Comparison of ENCODE assay signal across 8 cellular contexts in genomic region chr7:91880413-91881241, GRCh38. TPM values are rescaled to one million over a fixed set of nuclear protein-coding genes. Genes with fewer than 3 reads are reported as not detected.
DNase-seq lines count a peak whose midpoint lies in the region; FAIRE-seq and TF ChIP-seq lines count a peak whose summit lies in the region.

TSS of gene MTERF1 (minus strand) at chr7:91880702. CDS start at chr7:91880083, 619 bp downstream.

- no peaks in the 10 kb centered on the region; a peak in 1 of 7 replicates for H3K27me3 ChIP-seq in H1 (replicated peaks in 1 of 4; ENCODE audit: control insufficient read depth in 3 of 4, extremely low read depth in 1 of 4, insufficient read depth in 3 of 4, low read length in 3 of 4)

- CTCF ChIA-PET in activated CD8-positive, alpha-beta memory T cell treated with anti-CD3 and anti-CD28 coated beads for 36 hours (lab: Charles Lee) = interaction anchor here (1.0 to 2.3 kb wide), 6 partner anchors 9 to 74 kb away, joined by 3 to 11 read pairs (median 4); partner anchors contain the start of gene AKAP9
- CTCF ChIA-PET in H1 (lab: Charles Lee; ENCODE audit: partially characterized antibody) = interaction anchor here (0.5 to 2.0 kb wide), 30 partner anchors 10 to 1794 kb away, joined by 3 to 13 read pairs (median 4); partner anchors contain the start of genes AKAP9, ANKIB1 and KRIT1

- H3K79me1 ChIP-seq in H1 (ENCODE audit: low read depth, low read length) = 0 out of 2 replicates have a peak, but pooled peaks cover 3% of the 10 kb centered on the region

- H4K8ac ChIP-seq in H1 (ENCODE audit: extremely low read depth, insufficient read depth, low read length) = peak within 1 kb of the TSS; percentile 90; the same call in 1 of the 2 replicates

- no peak within 1 kb of the TSS; the same call in 1 of the 2 replicates for H2BK5ac ChIP-seq in H1 (ENCODE audit: low read depth, low read length)

- no peak for FAIRE-seq in H1 (lab: Jason Lieb, UNC)

- H4K91ac ChIP-seq in H1 (replicated peaks; ENCODE audit: insufficient read length, low read length) = peak within 1 kb of the TSS; percentile 45

- peak within 1 kb of the TSS; percentile 97 for H2AFZ ChIP-seq in H1 (ENCODE audit: low read length)

- 15% methylated on average over 43 of the region's 43 CpGs; no CpG with 5 or more reads in 1 of the 2 experiments for WGBS in H1 (ENCODE audit: extremely low coverage in 1 of 2, insufficient coverage in 1 of 2, insufficient read length in 1 of 2, insufficient replicate concordance in 2 of 2, low coverage in 1 of 2, low lambda C conversion rate in 2 of 2, missing lambda C conversion rate in 1 of 2), 2 experiments

- H3K9ac ChIP-seq in H1 (replicated peaks in 1 of 4; ENCODE audit: extremely low read depth in 1 of 4, low read depth in 3 of 4, low read length in 3 of 4) = peak within 1 kb of the TSS; percentile 77 to 84 (median 78)

- no peaks in the 10 kb centered on the region for H3K36me3 ChIP-seq in H1 (ENCODE audit: control insufficient read depth in 2 of 4, insufficient read depth in 4 of 4, low read length in 3 of 4)

- H3K14ac ChIP-seq in H1 (ENCODE audit: insufficient read length) = no peak within 1 kb of the TSS

- H4K5ac ChIP-seq in H1 (ENCODE audit: insufficient read length, low read depth, low read length) = peak within 1 kb of the TSS; percentile 30

- DNase-seq in COLO829 (ENCODE audit: low spot score) (peak; percentile 81), GM20000 (ENCODE audit: low spot score) (peak; percentile 91), HT-29 (ENCODE audit: low spot score) (peak; percentile 96), H1 (ENCODE audit: low read depth in 1 of 2, low spot score in 2 of 2) (peak; percentile 86 to 95), mesenteric fat pad (ENCODE audit: low spot score) (peak; percentile 96)
- peak; percentile 93 for DNase-seq in NK-92 treated with Interleukin-12 subunit alpha and Interleukin-12 subunit beta, amount 100 ng/mL, for 24 hours (lab: John Stamatoyannopoulos, UW)
- peak; percentile 95 for DNase-seq in stimulated activated CD8-positive, alpha-beta memory T cell treated with anti-CD3 and anti-CD28 coated beads, Interleukin-15, amount 100 ng/mL, for 24 hours (ENCODE audit: low read depth)

- no peak within 1 kb of the TSS for H2BK15ac ChIP-seq in H1 (ENCODE audit: low read length)

- H3K18ac ChIP-seq in H1 (ENCODE audit: extremely low read depth, low read length) = peak within 1 kb of the TSS; percentile 65

- peak; percentile 63 to 91 for TF ChIP-seq POLR2A in H1 (IDR thresholded peaks at IDR 0.05; ENCODE audit: control extremely low read depth in 1 of 2, low read depth in 2 of 2, low read length in 2 of 2)

- H2AK5ac ChIP-seq in H1 (ENCODE audit: low read depth, low read length) = no peak within 1 kb of the TSS

- POLR2A ChIA-PET in activated CD8-positive, alpha-beta memory T cell treated with anti-CD3 and anti-CD28 coated beads for 36 hours (lab: Charles Lee) = interaction anchor here (2.0 kb wide), 1 partner anchor 60 kb away, joined by 11 read pairs; the partner anchor contains the start of gene AKAP9
- POLR2A ChIA-PET in H1 (lab: Charles Lee; ENCODE audit: partially characterized antibody) = interaction anchor here (0.8 to 1.7 kb wide), 7 partner anchors 10 to 62 kb away, joined by 3 to 5 read pairs (median 4); partner anchors contain the start of gene AKAP9

- peak within 1 kb of the TSS; percentile 27 for H3K4ac ChIP-seq in H1 (replicated peaks; ENCODE audit: insufficient read length, low read depth, low read length)

- peak within 1 kb of the TSS; percentile 12 for H2BK120ac ChIP-seq in H1 (replicated peaks; ENCODE audit: low read depth, low read length)

- peak; percentile 82 to 91 for TF ChIP-seq RAD21 in H1 (IDR thresholded peaks at IDR 0.05 in 1 of 2, conservative IDR thresholded peaks at IDR 0.05 in 1 of 2; ENCODE audit: low read depth in 2 of 2, low read length in 2 of 2)

- H2BK12ac ChIP-seq in H1 (ENCODE audit: low read depth, low read length) = no peak within 1 kb of the TSS

- H3K79me2 ChIP-seq in H1 (ENCODE audit: control insufficient read depth in 1 of 2, insufficient read depth in 2 of 2, low read length in 2 of 2) = peaks cover 0 to 19% of the 10 kb centered on the region in 2 experiments; a peak in 3 of 4 replicates

- TF ChIP-seq CTCF in GM20000 (IDR thresholded peaks at IDR 0.05; ENCODE audit: extremely low read depth, missing control alignments) (peak; percentile 98), H1 (IDR thresholded peaks at IDR 0.05; ENCODE audit: control extremely low read depth in 1 of 3, insufficient read depth in 1 of 3, low read depth in 1 of 3, low read length in 3 of 3) (peak; percentile 92 to 99 (median 94))

- no peak within 1 kb of the TSS for H3K23ac ChIP-seq in H1 (ENCODE audit: insufficient read length)

- peak within 1 kb of the TSS; percentile 76 to 95 (median 90) for H3K4me3 ChIP-seq in H1 (ENCODE audit: extremely low read depth in 1 of 4, insufficient read depth in 2 of 4, low read depth in 3 of 4, low read length in 4 of 4)

- H3K9me3 ChIP-seq in H1 (ENCODE audit: insufficient read depth in 2 of 2, low read depth in 1 of 2, low read length in 1 of 2) = 0 out of 4 replicates have a peak, but pooled peaks cover 0 to under 1% of the 10 kb centered on the region in 2 experiments

- no peaks in the 10 kb centered on the region for H4K20me1 ChIP-seq in H1 (replicated peaks in 1 of 2; ENCODE audit: control insufficient read depth in 1 of 2, insufficient read depth in 2 of 2, low read length in 2 of 2)

- TF ChIP-seq EP300 in H1 (IDR thresholded peaks at IDR 0.05; ENCODE audit: borderline replicate concordance in 1 of 2, low read depth in 2 of 2, low read length in 2 of 2) = 0 out of 3 replicates have a peak, but pooled peaks of 1 of the 2 experiments have one; percentile 51

- H3K56ac ChIP-seq in H1 (replicated peaks; ENCODE audit: insufficient read length, low read depth, low read length) = peak within 1 kb of the TSS; percentile 0

- peak within 1 kb of the TSS; percentile 46 to 90 for H3K4me2 ChIP-seq in H1 (ENCODE audit: insufficient read depth in 1 of 2, low read depth in 2 of 2, low read length in 2 of 2)

- no peak within 1 kb of the TSS for H2BK20ac ChIP-seq in H1 (ENCODE audit: low read length)

- no peak within 1 kb of the TSS for H3K27ac ChIP-seq in H1 (ENCODE audit: low read depth, low read length)

- peaks cover 7% of the 10 kb centered on the region for H3K23me2 ChIP-seq in H1 (ENCODE audit: low read depth, low read length)

- H3K4me1 ChIP-seq in H1 (replicated peaks in 1 of 4; ENCODE audit: control insufficient read depth in 3 of 4, insufficient read depth in 4 of 4, low read length in 3 of 4) = peaks cover 0 to 2% (median 0%) of the 10 kb centered on the region in 4 experiments; a peak in 1 of 7 replicates

TF ChIP-seq in H1, 55 proteins besides CTCF, POLR2A, EP300 and RAD21 (continues in another document):
- no peak for TF ChIP-seq KDM1A (IDR thresholded peaks at IDR 0.05; ENCODE audit: borderline replicate concordance, low read length)
- peak; percentile 89 for TF ChIP-seq MAX (IDR thresholded peaks at IDR 0.05)
- TF ChIP-seq GTF2F1 (IDR thresholded peaks at IDR 0.05; ENCODE audit: borderline replicate concordance, low read depth, low read length) = 0 out of 2 replicates have a peak, but pooled peaks have one; percentile 57
- TF ChIP-seq SIRT6 (IDR thresholded peaks at IDR 0.05; ENCODE audit: low read length) = no peak
- TF ChIP-seq PHF8 (conservative IDR thresholded peaks at IDR 0.05; ENCODE audit: low read depth, low read length) = peak; percentile 85
- peak; percentile 79 for TF ChIP-seq ASH2L (IDR thresholded peaks at IDR 0.05; ENCODE audit: low read length)
- TF ChIP-seq CTBP2 (IDR thresholded peaks at IDR 0.05; ENCODE audit: borderline replicate concordance, insufficient read depth, insufficient read length, low read length) = no peak
- TF ChIP-seq CBX5 (IDR thresholded peaks at IDR 0.05; ENCODE audit: low read depth, low read length) = no peak
- peak; percentile 70; the same call in 1 of the 2 replicates for TF ChIP-seq SP4 (IDR thresholded peaks at IDR 0.05; ENCODE audit: low read length)
- no peak for TF ChIP-seq SP1 (IDR thresholded peaks at IDR 0.05; ENCODE audit: low read depth, low read length)
- TF ChIP-seq SRF (IDR thresholded peaks at IDR 0.05; ENCODE audit: low read depth, low read length) = 0 out of 2 replicates have a peak, but pooled peaks have one; percentile 56
- TF ChIP-seq KDM4A (IDR thresholded peaks at IDR 0.05; ENCODE audit: low read depth, low read length, severe bottlenecking) = peak; percentile 63
- TF ChIP-seq TEAD4 (IDR thresholded peaks at IDR 0.05; ENCODE audit: low read depth, low read length) = 0 out of 2 replicates have a peak, but pooled peaks have one; percentile 4
- TF ChIP-seq POLR2AphosphoS5 (IDR thresholded peaks at IDR 0.05; ENCODE audit: low read depth, low read length) = peak; percentile 95
- TF ChIP-seq SUZ12 (IDR thresholded peaks at IDR 0.05; ENCODE audit: low read length) = no peak
- TF ChIP-seq CREB1 (IDR thresholded peaks at IDR 0.05) = peak; percentile 91
- peak; percentile 91 for TF ChIP-seq GABPA (IDR thresholded peaks at IDR 0.05; ENCODE audit: borderline replicate concordance, insufficient read depth, low read length)
- TF ChIP-seq SP2 (IDR thresholded peaks at IDR 0.05; ENCODE audit: low read length) = peak; percentile 47; the same call in 1 of the 2 replicates

RNA-seq across cellular contexts. Expression of gene MTERF1, which starts in this region (rescaled TPM):
- 6.3 and 6.8 TPM in 2 replicates for total RNA-seq in HT-29 (2014; rRNA removed; shearing (Covaris generic))
- 10 to 100 TPM; 17.2 to 19.6 TPM for total RNA-seq in activated CD8-positive, alpha-beta memory T cell treated with anti-CD3 and anti-CD28 coated beads for 36 hours
- 11.1 and 12.6 TPM in 2 replicates for total RNA-seq in H1 (2021; fragmentation: NEBNext Ultra II Directional; extraction: Animal tissue kit (Norgen Biotek cat#: 25700))
- 2.5 and 4.5 TPM in 2 replicates for polyA plus RNA-seq in H1 (2011; rRNA removed)
- 7.7 TPM for polyA plus RNA-seq in H1 (2011; cell fraction: cytosol; rRNA removed)
- polyA plus RNA-seq in H1 (2011; cell fraction: nucleus; rRNA removed) = 2.1 TPM
- 8.5 to 17.8 TPM (median 10.0 TPM) in 4 replicates for polyA plus RNA-seq in H1 (2012, experiment 1 of 2)
- 0.37 TPM for polyA plus RNA-seq in H1 (2012, experiment 2 of 2)
- 8.8 TPM for polyA plus RNA-seq in H1 (2013, experiment 1 of 2)
- polyA plus RNA-seq in H1 (2013, experiment 2 of 2) = 9.0 TPM
- 7.9 and 9.0 TPM in 2 replicates for polyA minus RNA-seq in H1 (2011; rRNA and poly(A)+ RNA removed)
- 4.1 TPM for polyA minus RNA-seq in H1 (2011; cell fraction: cytosol; rRNA and poly(A)+ RNA removed)
- polyA minus RNA-seq in H1 (2011; cell fraction: nucleus; rRNA and poly(A)+ RNA removed) = 19.7 TPM
- total RNA-seq in mesenteric fat pad = 7.7 TPM
